In the genomic region with DNA sequence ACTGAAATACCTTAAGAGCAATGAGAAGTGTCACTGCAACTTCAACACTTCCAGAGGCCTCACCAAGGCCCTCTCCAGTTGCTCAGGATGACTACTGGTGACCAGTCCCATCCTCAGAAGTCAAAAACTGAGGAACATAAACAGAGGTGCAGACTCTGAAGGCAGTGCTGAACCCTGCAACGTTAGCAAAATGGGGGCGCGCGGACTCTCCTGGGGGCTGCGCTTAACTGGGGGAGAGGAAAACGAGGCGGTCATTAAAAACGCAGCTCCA, we compare ENCODE assay signal across 8 cellular contexts. TPM values are rescaled to one million over a fixed set of nuclear protein-coding genes. Genes with fewer than 3 reads are reported as not detected.
DNase-seq lines count a peak whose midpoint lies in the region; ATAC-seq and TF ChIP-seq lines count a peak whose summit lies in the region.

No MANE protein-coding gene starts in this region.

- TF ChIP-seq POLR2A in spleen (IDR thresholded peaks at IDR 0.05), result no peak

- no peaks in the 10 kb centered on the region for H3K27me3 Mint-ChIP-seq in WTC11 (ENCODE audit: low read depth)

- WGBS in spleen, 5 donors, result 0 to 16% (median 1%) methylated on average over 8 of the region's 8 CpGs

- ATAC-seq in WTC11 (no peak), GM18498 (IDR thresholded peaks at IDR 0.05; ENCODE audit: unreplicated experiment) (no peak)

- peaks cover 24% of the 10 kb centered on the region for H3K4me1 Mint-ChIP-seq in WTC11

- H3K36me3 ChIP-seq in HAP-1 (replicated peaks) (peaks cover 13% of the 10 kb centered on the region), iPS-15b (ENCODE audit: control insufficient read depth, insufficient read depth, low read length) (no peaks in the 10 kb centered on the region), spleen (peaks cover 0 to 25% (median 5%) of the 10 kb centered on the region in 6 donors)

- H3K9ac ChIP-seq in iPS-15b (ENCODE audit: low read depth, low read length), result no peak overlapping the region

- no peaks in the 10 kb centered on the region for H3K9me3 Mint-ChIP-seq in WTC11

- DNase-seq in HAP-1 (ENCODE audit: low spot score in 2 of 2), result no peak
- DNase-seq in WTC11 (ENCODE audit: low spot score), result no peak
- DNase-seq in spleen, result no peak
- no peak for DNase-seq in NCI-H146 (lab: John Stamatoyannopoulos, UW)
- no peak for DNase-seq in NK-92 treated with Interleukin-12 subunit alpha and Interleukin-12 subunit beta, amount 100 ng/mL, for 24 hours (lab: John Stamatoyannopoulos, UW)
- DNase-seq in pons (ENCODE audit: low spot score), result no peak

- CTCF ChIA-PET in WTC11 (lab: Charles Lee), result interaction anchor here (0.6 to 3.4 kb wide), 20 partner anchors 9 to 598 kb away, joined by 3 to 49 read pairs (median 8); a partner anchor contains a TSS

- no peaks in the 10 kb centered on the region for H3K9me3 ChIP-seq in HAP-1
- no peaks in the 10 kb centered on the region for H3K9me3 ChIP-seq in iPS-15b (ENCODE audit: control insufficient read depth, insufficient read depth, low read length)
- no peaks in the 10 kb centered on the region for H3K9me3 ChIP-seq in spleen

- H3K4me3 ChIP-seq in HAP-1 (peak overlapping the region; percentile 56), iPS-15b (ENCODE audit: low read depth, low read length) (peak overlapping the region; percentile 90), spleen (peak overlapping the region; percentile 90 to 100 (median 94))

- H3K4me3 Mint-ChIP-seq in WTC11, result peak overlapping the region; percentile 84

- H3K27ac ChIP-seq in spleen, result peak overlapping the region; percentile 74 to 93 (median 89)

- no peak for TF ChIP-seq CTCF in WTC11 (IDR thresholded peaks at IDR 0.05)
- no peak for TF ChIP-seq CTCF in spleen (IDR thresholded peaks at IDR 0.05 in 8 of 11, conservative IDR thresholded peaks at IDR 0.05 in 3 of 11)

- H3K27me3 ChIP-seq in HAP-1 (ENCODE audit: low read depth) (no peaks in the 10 kb centered on the region), iPS-15b (ENCODE audit: control insufficient read depth, insufficient read depth, low read length) (no peaks in the 10 kb centered on the region), spleen (replicated peaks in 1 of 7) (no peaks in the 10 kb centered on the region)

- intact Hi-C loops in spleen (cut with DNase I; ENCODE audit: low total_unique reads), result loop anchor here (2.0 kb wide), 1 partner anchor 253 kb away; no protein-coding TSS in a partner anchor

- H3K4me1 ChIP-seq in HAP-1, result peaks cover 11% of the 10 kb centered on the region
- H3K4me1 ChIP-seq in iPS-15b (ENCODE audit: control insufficient read depth, insufficient read depth, low read length), result peaks cover 6% of the 10 kb centered on the region
- peaks cover 4 to 40% (median 30%) of the 10 kb centered on the region in 6 donors for H3K4me1 ChIP-seq in spleen

- in situ Hi-C loops in HAP-1 (cut with MboI; ENCODE audit: low sequenced_read_pairs), result loop anchor here (5.0 to 25.0 kb wide), 2 partner anchors 252 to 933 kb away; no protein-coding TSS in a partner anchor

- POLR2A ChIA-PET in WTC11 (lab: Charles Lee), result interaction anchor here (0.6 to 2.6 kb wide), 6 partner anchors 9 to 583 kb away, joined by 3 to 10 read pairs (median 6); a partner anchor contains a TSS

- no peak overlapping the region for H3K27ac Mint-ChIP-seq in WTC11

- H3K36me3 Mint-ChIP-seq in WTC11, result peaks cover 7% of the 10 kb centered on the region

TF ChIP-seq in WTC11, 78 proteins besides CTCF, POLR2A, EP300 and RAD21:
- TF ChIP-seq NR1H2 (CRISPR knock-in tag; IDR thresholded peaks at IDR 0.05), result no peak
- TF ChIP-seq, protein P1, sequence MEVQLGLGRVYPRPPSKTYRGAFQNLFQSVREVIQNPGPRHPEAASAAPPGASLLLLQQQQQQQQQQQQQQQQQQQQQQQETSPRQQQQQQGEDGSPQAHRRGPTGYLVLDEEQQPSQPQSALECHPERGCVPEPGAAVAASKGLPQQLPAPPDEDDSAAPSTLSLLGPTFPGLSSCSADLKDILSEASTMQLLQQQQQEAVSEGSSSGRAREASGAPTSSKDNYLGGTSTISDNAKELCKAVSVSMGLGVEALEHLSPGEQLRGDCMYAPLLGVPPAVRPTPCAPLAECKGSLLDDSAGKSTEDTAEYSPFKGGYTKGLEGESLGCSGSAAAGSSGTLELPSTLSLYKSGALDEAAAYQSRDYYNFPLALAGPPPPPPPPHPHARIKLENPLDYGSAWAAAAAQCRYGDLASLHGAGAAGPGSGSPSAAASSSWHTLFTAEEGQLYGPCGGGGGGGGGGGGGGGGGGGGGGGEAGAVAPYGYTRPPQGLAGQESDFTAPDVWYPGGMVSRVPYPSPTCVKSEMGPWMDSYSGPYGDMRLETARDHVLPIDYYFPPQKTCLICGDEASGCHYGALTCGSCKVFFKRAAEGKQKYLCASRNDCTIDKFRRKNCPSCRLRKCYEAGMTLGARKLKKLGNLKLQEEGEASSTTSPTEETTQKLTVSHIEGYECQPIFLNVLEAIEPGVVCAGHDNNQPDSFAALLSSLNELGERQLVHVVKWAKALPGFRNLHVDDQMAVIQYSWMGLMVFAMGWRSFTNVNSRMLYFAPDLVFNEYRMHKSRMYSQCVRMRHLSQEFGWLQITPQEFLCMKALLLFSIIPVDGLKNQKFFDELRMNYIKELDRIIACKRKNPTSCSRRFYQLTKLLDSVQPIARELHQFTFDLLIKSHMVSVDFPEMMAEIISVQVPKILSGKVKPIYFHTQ (CRISPR knock-in tag; IDR thresholded peaks at IDR 0.05), result no peak

RNA-seq across cellular contexts. Expression of a gene that starts 0.9 kb away (rescaled TPM):
- total RNA-seq in WTC11 (2021) (21.4 to 23.4 TPM (median 22.5 TPM) in 3 replicates), spleen (10 to 100 TPM in 4 of 7 donors, 1 to 10 TPM in 3; 7.7 to 22.3 (median 16.4) TPM)
- 1 to 10 TPM; 2.7 to 4.5 (median 3.4) TPM for polyA plus RNA-seq in spleen
